ENCODE assay signal across 1 cellular context in genomic region chr4:165384186-165384585, GRCh38.
TF ChIP-seq lines count a peak whose summit lies in the region.

No MANE protein-coding gene starts in this region.

TF ChIP-seq in HepG2, 621 proteins besides CTCF, POLR2A, EP300 and RAD21 (continued from another document):
- TF ChIP-seq ZBTB40 (IDR thresholded peaks at IDR 0.05) (no peak), ZBTB40 (CRISPR knock-in tag; IDR thresholded peaks at IDR 0.05) (no peak), ZNF615 (CRISPR knock-in tag; IDR thresholded peaks at IDR 0.05; ENCODE audit: borderline replicate concordance) (no peak), ZNF704 (CRISPR knock-in tag; IDR thresholded peaks at IDR 0.05; ENCODE audit: borderline replicate concordance) (no peak), ZNF788 (CRISPR knock-in tag; IDR thresholded peaks at IDR 0.05; ENCODE audit: borderline replicate concordance) (no peak)
